ENCODE assay signal across 1 cellular context in the genomic region with DNA sequence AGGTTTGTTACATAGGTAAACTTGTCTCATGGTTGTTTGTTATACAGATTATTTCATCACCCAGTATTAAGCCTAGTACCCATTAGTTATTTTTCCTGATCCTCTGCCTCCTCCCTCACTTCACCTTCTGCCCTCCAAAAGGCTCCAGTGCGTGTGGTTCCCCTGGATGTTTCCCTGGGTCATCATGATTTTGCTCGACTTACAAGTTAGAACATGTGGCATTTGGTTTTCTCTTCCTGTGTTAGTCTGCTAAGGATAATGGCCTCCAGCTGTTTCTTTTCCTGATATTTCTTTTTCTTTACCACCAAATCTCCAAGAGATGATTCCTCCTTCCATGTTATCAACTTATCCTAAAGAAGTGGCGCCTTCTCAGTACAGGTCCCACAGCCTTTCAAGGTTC.
TF ChIP-seq lines count a peak whose summit lies in the region.

No MANE protein-coding gene starts in this region.

TF ChIP-seq in GM23338, 12 proteins besides CTCF, POLR2A, EP300 and RAD21 (continued from another document):
- TF ChIP-seq, protein P1, sequence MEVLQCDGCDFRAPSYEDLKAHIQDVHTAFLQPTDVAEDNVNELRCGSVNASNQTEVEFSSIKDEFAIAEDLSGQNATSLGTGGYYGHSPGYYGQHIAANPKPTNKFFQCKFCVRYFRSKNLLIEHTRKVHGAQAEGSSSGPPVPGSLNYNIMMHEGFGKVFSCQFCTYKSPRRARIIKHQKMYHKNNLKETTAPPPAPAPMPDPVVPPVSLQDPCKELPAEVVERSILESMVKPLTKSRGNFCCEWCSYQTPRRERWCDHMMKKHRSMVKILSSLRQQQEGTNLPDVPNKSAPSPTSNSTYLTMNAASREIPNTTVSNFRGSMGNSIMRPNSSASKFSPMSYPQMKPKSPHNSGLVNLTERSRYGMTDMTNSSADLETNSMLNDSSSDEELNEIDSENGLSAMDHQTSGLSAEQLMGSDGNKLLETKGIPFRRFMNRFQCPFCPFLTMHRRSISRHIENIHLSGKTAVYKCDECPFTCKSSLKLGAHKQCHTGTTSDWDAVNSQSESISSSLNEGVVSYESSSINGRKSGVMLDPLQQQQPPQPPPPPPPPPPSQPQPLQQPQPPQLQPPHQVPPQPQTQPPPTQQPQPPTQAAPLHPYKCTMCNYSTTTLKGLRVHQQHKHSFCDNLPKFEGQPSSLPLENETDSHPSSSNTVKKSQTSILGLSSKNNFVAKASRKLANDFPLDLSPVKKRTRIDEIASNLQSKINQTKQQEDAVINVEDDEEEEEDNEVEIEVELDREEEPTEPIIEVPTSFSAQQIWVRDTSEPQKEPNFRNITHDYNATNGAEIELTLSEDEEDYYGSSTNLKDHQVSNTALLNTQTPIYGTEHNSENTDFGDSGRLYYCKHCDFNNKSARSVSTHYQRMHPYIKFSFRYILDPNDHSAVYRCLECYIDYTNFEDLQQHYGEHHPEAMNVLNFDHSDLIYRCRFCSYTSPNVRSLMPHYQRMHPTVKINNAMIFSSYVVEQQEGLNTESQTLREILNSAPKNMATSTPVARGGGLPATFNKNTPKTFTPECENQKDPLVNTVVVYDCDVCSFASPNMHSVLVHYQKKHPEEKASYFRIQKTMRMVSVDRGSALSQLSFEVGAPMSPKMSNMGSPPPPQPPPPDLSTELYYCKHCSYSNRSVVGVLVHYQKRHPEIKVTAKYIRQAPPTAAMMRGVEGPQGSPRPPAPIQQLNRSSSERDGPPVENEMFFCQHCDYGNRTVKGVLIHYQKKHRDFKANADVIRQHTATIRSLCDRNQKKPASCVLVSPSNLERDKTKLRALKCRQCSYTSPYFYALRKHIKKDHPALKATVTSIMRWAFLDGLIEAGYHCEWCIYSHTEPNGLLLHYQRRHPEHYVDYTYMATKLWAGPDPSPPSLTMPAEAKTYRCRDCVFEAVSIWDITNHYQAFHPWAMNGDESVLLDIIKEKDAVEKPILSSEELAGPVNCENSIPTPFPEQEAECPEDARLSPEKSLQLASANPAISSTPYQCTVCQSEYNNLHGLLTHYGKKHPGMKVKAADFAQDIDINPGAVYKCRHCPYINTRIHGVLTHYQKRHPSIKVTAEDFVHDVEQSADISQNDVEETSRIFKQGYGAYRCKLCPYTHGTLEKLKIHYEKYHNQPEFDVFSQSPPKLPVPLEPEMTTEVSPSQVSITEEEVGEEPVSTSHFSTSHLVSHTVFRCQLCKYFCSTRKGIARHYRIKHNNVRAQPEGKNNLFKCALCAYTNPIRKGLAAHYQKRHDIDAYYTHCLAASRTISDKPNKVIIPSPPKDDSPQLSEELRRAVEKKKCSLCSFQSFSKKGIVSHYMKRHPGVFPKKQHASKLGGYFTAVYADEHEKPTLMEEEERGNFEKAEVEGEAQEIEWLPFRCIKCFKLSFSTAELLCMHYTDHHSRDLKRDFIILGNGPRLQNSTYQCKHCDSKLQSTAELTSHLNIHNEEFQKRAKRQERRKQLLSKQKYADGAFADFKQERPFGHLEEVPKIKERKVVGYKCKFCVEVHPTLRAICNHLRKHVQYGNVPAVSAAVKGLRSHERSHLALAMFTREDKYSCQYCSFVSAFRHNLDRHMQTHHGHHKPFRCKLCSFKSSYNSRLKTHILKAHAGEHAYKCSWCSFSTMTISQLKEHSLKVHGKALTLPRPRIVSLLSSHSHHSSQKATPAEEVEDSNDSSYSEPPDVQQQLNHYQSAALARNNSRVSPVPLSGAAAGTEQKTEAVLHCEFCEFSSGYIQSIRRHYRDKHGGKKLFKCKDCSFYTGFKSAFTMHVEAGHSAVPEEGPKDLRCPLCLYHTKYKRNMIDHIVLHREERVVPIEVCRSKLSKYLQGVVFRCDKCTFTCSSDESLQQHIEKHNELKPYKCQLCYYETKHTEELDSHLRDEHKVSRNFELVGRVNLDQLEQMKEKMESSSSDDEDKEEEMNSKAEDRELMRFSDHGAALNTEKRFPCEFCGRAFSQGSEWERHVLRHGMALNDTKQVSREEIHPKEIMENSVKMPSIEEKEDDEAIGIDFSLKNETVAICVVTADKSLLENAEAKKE (CRISPR knock-in tag; IDR thresholded peaks at IDR 0.05), result no peak
- TF ChIP-seq CREB1 (CRISPR knock-in tag; IDR thresholded peaks at IDR 0.05; ENCODE audit: low read depth) (no peak), ZNF114 (CRISPR knock-in tag; IDR thresholded peaks at IDR 0.05) (no peak), EZH2 (IDR thresholded peaks at IDR 0.05; ENCODE audit: low read depth, unreplicated experiment) (no peak), ZNF331 (CRISPR knock-in tag; IDR thresholded peaks at IDR 0.05; ENCODE audit: low read depth) (no peak), STAT1 (IDR thresholded peaks at IDR 0.05; ENCODE audit: unreplicated experiment) (no peak), POLR2AphosphoS5 (IDR thresholded peaks at IDR 0.05; ENCODE audit: low read depth) (no peak), NANOG (IDR thresholded peaks at IDR 0.05; ENCODE audit: borderline replicate concordance) (no peak), EZH2phosphoT487 (IDR thresholded peaks at IDR 0.05; ENCODE audit: unreplicated experiment) (no peak)
- TF ChIP-seq, protein P2, sequence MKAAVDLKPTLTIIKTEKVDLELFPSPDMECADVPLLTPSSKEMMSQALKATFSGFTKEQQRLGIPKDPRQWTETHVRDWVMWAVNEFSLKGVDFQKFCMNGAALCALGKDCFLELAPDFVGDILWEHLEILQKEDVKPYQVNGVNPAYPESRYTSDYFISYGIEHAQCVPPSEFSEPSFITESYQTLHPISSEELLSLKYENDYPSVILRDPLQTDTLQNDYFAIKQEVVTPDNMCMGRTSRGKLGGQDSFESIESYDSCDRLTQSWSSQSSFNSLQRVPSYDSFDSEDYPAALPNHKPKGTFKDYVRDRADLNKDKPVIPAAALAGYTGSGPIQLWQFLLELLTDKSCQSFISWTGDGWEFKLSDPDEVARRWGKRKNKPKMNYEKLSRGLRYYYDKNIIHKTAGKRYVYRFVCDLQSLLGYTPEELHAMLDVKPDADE (IDR thresholded peaks at IDR 0.05), result no peak
- TF ChIP-seq, protein P3, sequence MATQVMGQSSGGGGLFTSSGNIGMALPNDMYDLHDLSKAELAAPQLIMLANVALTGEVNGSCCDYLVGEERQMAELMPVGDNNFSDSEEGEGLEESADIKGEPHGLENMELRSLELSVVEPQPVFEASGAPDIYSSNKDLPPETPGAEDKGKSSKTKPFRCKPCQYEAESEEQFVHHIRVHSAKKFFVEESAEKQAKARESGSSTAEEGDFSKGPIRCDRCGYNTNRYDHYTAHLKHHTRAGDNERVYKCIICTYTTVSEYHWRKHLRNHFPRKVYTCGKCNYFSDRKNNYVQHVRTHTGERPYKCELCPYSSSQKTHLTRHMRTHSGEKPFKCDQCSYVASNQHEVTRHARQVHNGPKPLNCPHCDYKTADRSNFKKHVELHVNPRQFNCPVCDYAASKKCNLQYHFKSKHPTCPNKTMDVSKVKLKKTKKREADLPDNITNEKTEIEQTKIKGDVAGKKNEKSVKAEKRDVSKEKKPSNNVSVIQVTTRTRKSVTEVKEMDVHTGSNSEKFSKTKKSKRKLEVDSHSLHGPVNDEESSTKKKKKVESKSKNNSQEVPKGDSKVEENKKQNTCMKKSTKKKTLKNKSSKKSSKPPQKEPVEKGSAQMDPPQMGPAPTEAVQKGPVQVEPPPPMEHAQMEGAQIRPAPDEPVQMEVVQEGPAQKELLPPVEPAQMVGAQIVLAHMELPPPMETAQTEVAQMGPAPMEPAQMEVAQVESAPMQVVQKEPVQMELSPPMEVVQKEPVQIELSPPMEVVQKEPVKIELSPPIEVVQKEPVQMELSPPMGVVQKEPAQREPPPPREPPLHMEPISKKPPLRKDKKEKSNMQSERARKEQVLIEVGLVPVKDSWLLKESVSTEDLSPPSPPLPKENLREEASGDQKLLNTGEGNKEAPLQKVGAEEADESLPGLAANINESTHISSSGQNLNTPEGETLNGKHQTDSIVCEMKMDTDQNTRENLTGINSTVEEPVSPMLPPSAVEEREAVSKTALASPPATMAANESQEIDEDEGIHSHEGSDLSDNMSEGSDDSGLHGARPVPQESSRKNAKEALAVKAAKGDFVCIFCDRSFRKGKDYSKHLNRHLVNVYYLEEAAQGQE (IDR thresholded peaks at IDR 0.05; ENCODE audit: unreplicated experiment), result no peak
